9 cellular contexts compared by ENCODE assay signal in the genomic region with DNA sequence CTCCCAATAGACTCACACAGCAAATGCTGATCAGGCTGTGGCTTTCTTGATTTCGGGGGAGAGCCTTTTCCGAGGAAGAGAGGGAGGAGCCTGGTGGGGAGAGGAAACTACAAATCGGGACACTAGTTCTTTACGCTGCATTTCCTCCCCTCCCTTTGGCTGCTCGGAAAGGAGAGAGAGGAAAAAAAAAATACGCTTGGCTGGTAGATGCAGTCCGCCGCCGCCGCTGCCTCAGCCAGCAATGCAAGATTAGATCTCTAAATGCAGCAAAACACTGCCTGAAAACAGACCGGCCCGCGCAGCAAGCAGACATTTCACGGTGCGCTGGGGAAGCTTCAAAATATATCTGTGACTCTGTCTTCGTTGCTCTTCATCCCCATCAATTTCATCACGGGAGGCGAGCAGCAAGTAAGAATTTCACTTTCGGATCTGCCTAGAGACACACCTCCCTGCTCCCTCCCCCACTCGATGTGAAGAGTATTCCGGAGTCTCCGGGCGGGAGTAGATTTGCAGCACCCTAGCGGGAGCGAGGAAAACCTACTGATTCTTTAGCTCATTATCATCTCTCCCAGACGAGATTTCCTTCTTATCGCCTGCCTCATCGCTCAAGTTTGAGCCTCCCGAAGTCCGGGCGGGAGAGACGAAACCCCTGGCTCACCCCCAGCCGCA. TPM values are rescaled to one million over a fixed set of nuclear protein-coding genes. Genes with fewer than 3 reads are reported as not detected.
DNase-seq lines count a peak whose midpoint lies in the region; ATAC-seq and TF ChIP-seq lines count a peak whose summit lies in the region.
"Had no signal": no experiment of that assay in that cellular context is flagged by ENCODE, and none has a peak within 500 bp of the region (broad histone marks: within the 10 kb centered on the region; RNA-seq: fewer than 3 reads in every experiment).

A gene with protein sequence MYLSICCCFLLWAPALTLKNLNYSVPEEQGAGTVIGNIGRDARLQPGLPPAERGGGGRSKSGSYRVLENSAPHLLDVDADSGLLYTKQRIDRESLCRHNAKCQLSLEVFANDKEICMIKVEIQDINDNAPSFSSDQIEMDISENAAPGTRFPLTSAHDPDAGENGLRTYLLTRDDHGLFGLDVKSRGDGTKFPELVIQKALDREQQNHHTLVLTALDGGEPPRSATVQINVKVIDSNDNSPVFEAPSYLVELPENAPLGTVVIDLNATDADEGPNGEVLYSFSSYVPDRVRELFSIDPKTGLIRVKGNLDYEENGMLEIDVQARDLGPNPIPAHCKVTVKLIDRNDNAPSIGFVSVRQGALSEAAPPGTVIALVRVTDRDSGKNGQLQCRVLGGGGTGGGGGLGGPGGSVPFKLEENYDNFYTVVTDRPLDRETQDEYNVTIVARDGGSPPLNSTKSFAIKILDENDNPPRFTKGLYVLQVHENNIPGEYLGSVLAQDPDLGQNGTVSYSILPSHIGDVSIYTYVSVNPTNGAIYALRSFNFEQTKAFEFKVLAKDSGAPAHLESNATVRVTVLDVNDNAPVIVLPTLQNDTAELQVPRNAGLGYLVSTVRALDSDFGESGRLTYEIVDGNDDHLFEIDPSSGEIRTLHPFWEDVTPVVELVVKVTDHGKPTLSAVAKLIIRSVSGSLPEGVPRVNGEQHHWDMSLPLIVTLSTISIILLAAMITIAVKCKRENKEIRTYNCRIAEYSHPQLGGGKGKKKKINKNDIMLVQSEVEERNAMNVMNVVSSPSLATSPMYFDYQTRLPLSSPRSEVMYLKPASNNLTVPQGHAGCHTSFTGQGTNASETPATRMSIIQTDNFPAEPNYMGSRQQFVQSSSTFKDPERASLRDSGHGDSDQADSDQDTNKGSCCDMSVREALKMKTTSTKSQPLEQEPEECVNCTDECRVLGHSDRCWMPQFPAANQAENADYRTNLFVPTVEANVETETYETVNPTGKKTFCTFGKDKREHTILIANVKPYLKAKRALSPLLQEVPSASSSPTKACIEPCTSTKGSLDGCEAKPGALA (N-terminal part only) (plus strand): TSS at position 138 of the 669 bp plus-strand sequence. CDS start 803 bp downstream, outside the sequence.

- H3F3A ChIP-seq in smooth muscle cell (ENCODE audit: low read depth), result peaks cover 8% of the 10 kb centered on the region

- peaks cover 53% of the 10 kb centered on the region for H3K27me3 ChIP-seq in smooth muscle cell (ENCODE audit: low read depth)

- H3K9ac ChIP-seq in smooth muscle cell (ENCODE audit: low read depth), result no peak within 1 kb of the TSS

- H4K20me1 ChIP-seq in smooth muscle cell (ENCODE audit: low read depth), result peaks cover 53% of the 10 kb centered on the region

- H3K4me1 ChIP-seq in smooth muscle cell (ENCODE audit: low read depth), result peaks cover 10% of the 10 kb centered on the region

- no peaks in the 10 kb centered on the region for H3K79me2 ChIP-seq in smooth muscle cell (ENCODE audit: low read depth)

- no peak for ATAC-seq in GM19351 (IDR thresholded peaks at IDR 0.05; ENCODE audit: unreplicated experiment)
- ATAC-seq: K562 had no signal

- no peaks in the 10 kb centered on the region for H3K9me3 ChIP-seq in smooth muscle cell (replicated peaks; ENCODE audit: low read depth)

- peak within 1 kb of the TSS; percentile 88 for H3K4me2 ChIP-seq in smooth muscle cell

- H3K36me3 ChIP-seq in smooth muscle cell (ENCODE audit: low read depth), result no peaks in the 10 kb centered on the region

- DNase-seq in EH (ENCODE audit: low read depth) (peak; percentile 17), NCI-H748 (lab: John Stamatoyannopoulos, UW; ENCODE audit: unreplicated experiment) (peak; percentile 85), cerebellum (ENCODE audit: low spot score) (no peak), islet precursor cell (peak; percentile 76), smooth muscle cell (lab: John Stamatoyannopoulos, UW; ENCODE audit: unreplicated experiment) (no peak), dedifferentiated amniotic fluid mesenchymal stem cell (ENCODE audit: extremely low spot score) (no peak), NK-92 (lab: John Stamatoyannopoulos, UW; ENCODE audit: unreplicated experiment) (no peak)

- H2AFZ ChIP-seq in smooth muscle cell (ENCODE audit: low read depth), result peak within 1 kb of the TSS; percentile 71

- no peak within 1 kb of the TSS for H3K27ac ChIP-seq in smooth muscle cell (ENCODE audit: low read depth)

- H3K4me3 ChIP-seq in smooth muscle cell, result peak within 1 kb of the TSS; percentile 63
- H3K4me3 ChIP-seq: K562 had no signal

- no peak for TF ChIP-seq CTCF in smooth muscle cell (IDR thresholded peaks at IDR 0.05; ENCODE audit: borderline replicate concordance, insufficient read depth, poor library complexity, severe bottlenecking)

- under 1% methylated on average over 33 of the region's 33 CpGs for WGBS in smooth muscle cell (ENCODE audit: low lambda C conversion rate)

RNA-seq across cellular contexts. Expression of the gene that starts here (rescaled TPM):
- total RNA-seq in cerebellum (235 TPM), smooth muscle cell (9.6 and 9.7 TPM in 2 replicates)
- polyA plus RNA-seq in smooth muscle cell, result 5.7 and 5.9 TPM in 2 replicates
- total RNA-seq: K562 had no signal
- polyA plus RNA-seq: K562 had no signal

Comparison
In these comparisons a context has a peak if more than half of its experiments do, and no peak if none do; other contexts are left out.
1. RNA of the gene that starts here (total RNA-seq): 235 TPM in cerebellum (single experiment); 9.6 to 9.7 TPM in smooth muscle cell; every median in the first group is over 10 times any median in the second.
2. DNase-seq: peak in EH (single experiment), NCI-H748 (single experiment) and islet precursor cell (single experiment); none in cerebellum (single experiment), smooth muscle cell (single experiment), dedifferentiated amniotic fluid mesenchymal stem cell (single experiment) and NK-92 (single experiment).